Comparison of ENCODE assay signal across 8 cellular contexts in genomic region chrX:123424546-123424945, GRCh38.
DNase-seq lines count a peak whose midpoint lies in the region; ATAC-seq and TF ChIP-seq lines count a peak whose summit lies in the region.

No MANE protein-coding gene starts in this region.

- no peak overlapping the region for H4K8ac ChIP-seq in mesendoderm (ENCODE audit: low read depth, low read length)

- no peaks in the 10 kb centered on the region for H3K4me1 ChIP-seq in mesendoderm (ENCODE audit: control insufficient read depth, low read depth, low read length)
- H3K4me1 ChIP-seq in adrenal gland (replicated peaks in 1 of 2) = peaks cover 0 to 11% of the 10 kb centered on the region in 2 donors
- no peaks in the 10 kb centered on the region for H3K4me1 ChIP-seq in colonic mucosa

- H2BK15ac ChIP-seq in mesendoderm (replicated peaks; ENCODE audit: low read depth) = no peak overlapping the region

- H2BK5ac ChIP-seq in mesendoderm (ENCODE audit: low read length) = no peak overlapping the region

- H3K56ac ChIP-seq in mesendoderm (ENCODE audit: low read length) = no peak overlapping the region

- TF ChIP-seq CTCF in adrenal gland (IDR thresholded peaks at IDR 0.05) (no peak), colonic mucosa (IDR thresholded peaks at IDR 0.05) (no peak)

- H3K4me3 ChIP-seq in mesendoderm (ENCODE audit: low read length) (no peak overlapping the region), adrenal gland (no peak overlapping the region), colonic mucosa (no peak overlapping the region)

- no peaks in the 10 kb centered on the region for H3K27me3 ChIP-seq in mesendoderm (ENCODE audit: insufficient read depth, low read length, poor library complexity)
- no peaks in the 10 kb centered on the region for H3K27me3 ChIP-seq in adrenal gland
- H3K27me3 ChIP-seq in colonic mucosa = no peaks in the 10 kb centered on the region

- no peak overlapping the region for H4K5ac ChIP-seq in mesendoderm (ENCODE audit: low read length)

- intact Hi-C loops in adrenal gland (cut with DNase I) = no loop called here
- intact Hi-C loops in colonic mucosa (cut with DNase I) = loop anchor here (10.0 kb wide), 1 partner anchor 250 kb away; no protein-coding TSS in a partner anchor

- H3K9ac ChIP-seq in mesendoderm (ENCODE audit: low read length) (no peak overlapping the region), colonic mucosa (ENCODE audit: low read depth in 2 of 2, low read length in 2 of 2) (no peak overlapping the region)

- no peak overlapping the region for H3K27ac ChIP-seq in mesendoderm (ENCODE audit: low read depth, low read length)
- H3K27ac ChIP-seq in adrenal gland = no peak overlapping the region
- H3K27ac ChIP-seq in colonic mucosa = no peak overlapping the region

- no peak overlapping the region for H3K18ac ChIP-seq in mesendoderm (ENCODE audit: low read length)

- H2BK120ac ChIP-seq in mesendoderm (ENCODE audit: low read depth, low read length) = no peak overlapping the region

- no peak overlapping the region for H2AK5ac ChIP-seq in mesendoderm (ENCODE audit: low read length)

- no peaks in the 10 kb centered on the region for H3K79me1 ChIP-seq in mesendoderm (ENCODE audit: low read length)

- TF ChIP-seq POLR2A in adrenal gland (IDR thresholded peaks at IDR 0.05) = peak in 1 of 2 donors; percentile 13

- no peaks in the 10 kb centered on the region for H3K79me2 ChIP-seq in mesendoderm (ENCODE audit: control insufficient read depth, insufficient read depth, low read length)

- H3K4me2 ChIP-seq in mesendoderm (ENCODE audit: low read length) = no peak overlapping the region

- no peaks in the 10 kb centered on the region for H3K9me3 ChIP-seq in adrenal gland (replicated peaks in 1 of 3)
- H3K9me3 ChIP-seq in colonic mucosa = no peaks in the 10 kb centered on the region

- H3K4ac ChIP-seq in mesendoderm (ENCODE audit: low read depth, low read length) = no peak overlapping the region

- peak; percentile 89 for ATAC-seq in GM18909 (IDR thresholded peaks at IDR 0.05; ENCODE audit: poor library complexity, unreplicated experiment)
- ATAC-seq in HG02798 (IDR thresholded peaks at IDR 0.05; ENCODE audit: poor library complexity, unreplicated experiment) = peak; percentile 89

- no peak overlapping the region for H3K23ac ChIP-seq in mesendoderm (ENCODE audit: low read length)

- DNase-seq in RKO (ENCODE audit: low spot score) (peak; percentile 30), renal cortical epithelial cell (ENCODE audit: low read depth) (peak; percentile 77), mesendoderm (no peak), NOMO-1 treated with dmso at 0.1 percent for 144 hours (lab: John Stamatoyannopoulos, UW; ENCODE audit: unreplicated experiment) (no peak), adrenal gland (no peak), colonic mucosa (no peak)

- no peaks in the 10 kb centered on the region for H3K36me3 ChIP-seq in mesendoderm (ENCODE audit: control insufficient read depth, insufficient read depth, low read length)
- H3K36me3 ChIP-seq in adrenal gland (replicated peaks in 1 of 2) = no peaks in the 10 kb centered on the region
- no peaks in the 10 kb centered on the region for H3K36me3 ChIP-seq in colonic mucosa

Comparison
In these comparisons a context has a peak if more than half of its experiments do, and no peak if none do; other contexts are left out.
1. DNase-seq: peak in RKO (single experiment) and renal cortical epithelial cell (single experiment); none in mesendoderm (single experiment), NOMO-1 treated with dmso at 0.1 percent for 144 hours (single experiment), adrenal gland (0 of 7) and colonic mucosa (single experiment).